22 cellular contexts compared by ENCODE assay signal in genomic region chr9:13690595-13690994, GRCh38.
"Had no signal": no experiment of that assay in that cellular context is flagged by ENCODE, and none has a peak within 500 bp of the region (broad histone marks: within the 10 kb centered on the region; RNA-seq: fewer than 3 reads in every experiment).

No MANE protein-coding gene starts in this region.

- DNase-seq: activated CD4-positive, alpha-beta T cell treated with anti-CD3 and anti-CD28 coated beads for 36 hours; activated CD8-positive, alpha-beta T cell treated with anti-CD3 and anti-CD28 coated beads for 36 hours; activated naive CD4-positive, alpha-beta T cell treated with anti-CD3 and anti-CD28 coated beads, Interleukin-2, amount 10 ng/mL, durations not matched to agents 7 days and 5 days; activated naive CD8-positive, alpha-beta T cell treated with anti-CD3 and anti-CD28 coated beads, Interleukin-2, amount 50 U/mL, for 24 hours; activated T-cell treated with anti-CD3 and anti-CD28 coated beads, Interleukin-2, amount 50 U/mL, for 4 hours; effector CD4-positive, alpha-beta T cell; foreskin melanocyte; head of caudate nucleus; kidney glomerular epithelial cell; left ventricle myocardium superior; stimulated activated CD4-positive, alpha-beta T cell treated with anti-CD3 and anti-CD28 coated beads, Interleukin-2, amount 100 ng/mL, for 24 hours; stimulated activated naive CD8-positive, alpha-beta T cell treated with anti-CD3 and anti-CD28 coated beads, Interleukin-15, Interleukin-2, amounts not matched to agents 100 U/mL and 50 U/mL, for 24 hours; T-cell; uterus had no signal

- H3K36me3 Mint-ChIP-seq: activated naive CD4-positive, alpha-beta T cell treated with anti-CD3 and anti-CD28 coated beads, Interleukin-2, amount 10 ng/mL, durations not matched to agents 7 days and 5 days; memory B cell; T-cell had no signal

- H3K4me3 Mint-ChIP-seq: activated CD4-positive, alpha-beta T cell treated with anti-CD3 and anti-CD28 coated beads for 36 hours; activated CD8-positive, alpha-beta T cell treated with anti-CD3 and anti-CD28 coated beads for 36 hours; activated naive CD4-positive, alpha-beta T cell treated with anti-CD3 and anti-CD28 coated beads, Interleukin-2, amount 10 ng/mL, durations not matched to agents 7 days and 5 days; activated naive CD8-positive, alpha-beta T cell treated with anti-CD3 and anti-CD28 coated beads, Interleukin-2, amount 50 U/mL, for 24 hours; activated T-cell treated with anti-CD3 and anti-CD28 coated beads, Interleukin-2, amount 50 U/mL, for 4 hours; memory B cell; neural crest cell; T-cell; WTC11 had no signal

- H3K9me3 ChIP-seq: right atrium auricular region had no signal

- H3K4me1 Mint-ChIP-seq: activated CD4-positive, alpha-beta T cell treated with anti-CD3 and anti-CD28 coated beads for 36 hours; activated naive CD4-positive, alpha-beta T cell treated with anti-CD3 and anti-CD28 coated beads, Interleukin-2, amount 10 ng/mL, durations not matched to agents 7 days and 5 days; activated naive CD8-positive, alpha-beta T cell treated with anti-CD3 and anti-CD28 coated beads, Interleukin-2, amount 50 U/mL, for 24 hours; memory B cell; T-cell had no signal

- H3K27me3 Mint-ChIP-seq: activated CD4-positive, alpha-beta T cell treated with anti-CD3 and anti-CD28 coated beads for 36 hours; activated CD8-positive, alpha-beta T cell treated with anti-CD3 and anti-CD28 coated beads for 36 hours; activated naive CD4-positive, alpha-beta T cell treated with anti-CD3 and anti-CD28 coated beads, Interleukin-2, amount 10 ng/mL, durations not matched to agents 7 days and 5 days; activated naive CD8-positive, alpha-beta T cell treated with anti-CD3 and anti-CD28 coated beads, Interleukin-2, amount 50 U/mL, for 24 hours; memory B cell; progenitor cell of endocrine pancreas; T-cell had no signal

- H3K27ac Mint-ChIP-seq: activated CD4-positive, alpha-beta T cell treated with anti-CD3 and anti-CD28 coated beads for 36 hours; activated CD8-positive, alpha-beta T cell treated with anti-CD3 and anti-CD28 coated beads for 36 hours; activated naive CD4-positive, alpha-beta T cell treated with anti-CD3 and anti-CD28 coated beads, Interleukin-2, amount 10 ng/mL, durations not matched to agents 7 days and 5 days; activated naive CD8-positive, alpha-beta T cell treated with anti-CD3 and anti-CD28 coated beads, Interleukin-2, amount 50 U/mL, for 24 hours; memory B cell; progenitor cell of endocrine pancreas; T-cell; WTC11 had no signal

- H3K36me3 ChIP-seq: ascending aorta, esophagus muscularis mucosa, right atrium auricular region, tibial nerve, uterus had no signal

- ATAC-seq: activated CD4-positive, alpha-beta T cell treated with anti-CD3 and anti-CD28 coated beads for 36 hours; activated CD8-positive, alpha-beta T cell treated with anti-CD3 and anti-CD28 coated beads for 36 hours; activated naive CD8-positive, alpha-beta T cell treated with anti-CD3 and anti-CD28 coated beads, Interleukin-2, amount 50 U/mL, for 24 hours; activated T-cell treated with anti-CD3 and anti-CD28 coated beads, Interleukin-2, amount 50 U/mL, for 4 hours; stimulated activated naive CD8-positive, alpha-beta T cell treated with anti-CD3 and anti-CD28 coated beads, Interleukin-15, Interleukin-2, amounts not matched to agents 100 U/mL and 50 U/mL, for 24 hours; T-cell; WTC11 had no signal

- H3K27ac ChIP-seq: ascending aorta, esophagus muscularis mucosa, right atrium auricular region, tibial nerve, uterus had no signal

- H3K27me3 ChIP-seq: ascending aorta, esophagus muscularis mucosa, right atrium auricular region, tibial nerve, uterus had no signal

- H3K4me3 ChIP-seq: ascending aorta, esophagus muscularis mucosa, right atrium auricular region, tibial nerve, uterus had no signal

- H3K4me1 ChIP-seq: ascending aorta, right atrium auricular region, tibial nerve, uterus had no signal
